3 cellular contexts compared by ENCODE assay signal in genomic region chr10:12351889-12352288, GRCh38.
TF ChIP-seq lines count a peak whose summit lies in the region.

No MANE protein-coding gene starts in this region.

TF ChIP-seq in GM23338, 12 proteins besides CTCF, POLR2A, EP300 and RAD21 (continues in another document):
- TF ChIP-seq ZNF331 (CRISPR knock-in tag; IDR thresholded peaks at IDR 0.05; ENCODE audit: low read depth) (no peak), STAT1 (IDR thresholded peaks at IDR 0.05; ENCODE audit: unreplicated experiment) (no peak), ZNF462 (CRISPR knock-in tag; IDR thresholded peaks at IDR 0.05) (no peak), EZH2phosphoT487 (IDR thresholded peaks at IDR 0.05; ENCODE audit: unreplicated experiment) (no peak)
- TF ChIP-seq, protein P1, sequence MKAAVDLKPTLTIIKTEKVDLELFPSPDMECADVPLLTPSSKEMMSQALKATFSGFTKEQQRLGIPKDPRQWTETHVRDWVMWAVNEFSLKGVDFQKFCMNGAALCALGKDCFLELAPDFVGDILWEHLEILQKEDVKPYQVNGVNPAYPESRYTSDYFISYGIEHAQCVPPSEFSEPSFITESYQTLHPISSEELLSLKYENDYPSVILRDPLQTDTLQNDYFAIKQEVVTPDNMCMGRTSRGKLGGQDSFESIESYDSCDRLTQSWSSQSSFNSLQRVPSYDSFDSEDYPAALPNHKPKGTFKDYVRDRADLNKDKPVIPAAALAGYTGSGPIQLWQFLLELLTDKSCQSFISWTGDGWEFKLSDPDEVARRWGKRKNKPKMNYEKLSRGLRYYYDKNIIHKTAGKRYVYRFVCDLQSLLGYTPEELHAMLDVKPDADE (IDR thresholded peaks at IDR 0.05): no peak

TF ChIP-seq in GM12878, 131 proteins besides CTCF, POLR2A, EP300 and RAD21:
- TF ChIP-seq RBBP5 (conservative IDR thresholded peaks at IDR 0.05) (no peak), YY1 (IDR thresholded peaks at IDR 0.05; ENCODE audit: low read depth, low read length) (no peak), DPF2 (IDR thresholded peaks at IDR 0.05) (0 out of 2 replicates have a peak, but pooled peaks have one; percentile 6), ZNF217 (IDR thresholded peaks at IDR 0.05) (peak; percentile 85; the same call in 1 of the 2 replicates), IKZF1 (conservative IDR thresholded peaks at IDR 0.05) (0 out of 2 replicates have a peak, but pooled peaks have one; percentile 8)
- TF ChIP-seq, protein P2, sequence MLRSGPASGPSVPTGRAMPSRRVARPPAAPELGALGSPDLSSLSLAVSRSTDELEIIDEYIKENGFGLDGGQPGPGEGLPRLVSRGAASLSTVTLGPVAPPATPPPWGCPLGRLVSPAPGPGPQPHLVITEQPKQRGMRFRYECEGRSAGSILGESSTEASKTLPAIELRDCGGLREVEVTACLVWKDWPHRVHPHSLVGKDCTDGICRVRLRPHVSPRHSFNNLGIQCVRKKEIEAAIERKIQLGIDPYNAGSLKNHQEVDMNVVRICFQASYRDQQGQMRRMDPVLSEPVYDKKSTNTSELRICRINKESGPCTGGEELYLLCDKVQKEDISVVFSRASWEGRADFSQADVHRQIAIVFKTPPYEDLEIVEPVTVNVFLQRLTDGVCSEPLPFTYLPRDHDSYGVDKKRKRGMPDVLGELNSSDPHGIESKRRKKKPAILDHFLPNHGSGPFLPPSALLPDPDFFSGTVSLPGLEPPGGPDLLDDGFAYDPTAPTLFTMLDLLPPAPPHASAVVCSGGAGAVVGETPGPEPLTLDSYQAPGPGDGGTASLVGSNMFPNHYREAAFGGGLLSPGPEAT (IDR thresholded peaks at IDR 0.05; ENCODE audit: low read depth): 0 out of 2 replicates have a peak, but pooled peaks have one; percentile 3
TF ChIP-seq in GM12878: peak in this region for 4.

TF ChIP-seq in HepG2, 621 proteins besides CTCF, POLR2A, EP300 and RAD21:
- TF ChIP-seq ZMYM3 (CRISPR knock-in tag; IDR thresholded peaks at IDR 0.05) (no peak), YEATS4 (CRISPR knock-in tag; IDR thresholded peaks at IDR 0.05; ENCODE audit: borderline replicate concordance) (no peak), CEBPG (CRISPR knock-in tag; IDR thresholded peaks at IDR 0.05) (no peak), ZNF563 (CRISPR knock-in tag; IDR thresholded peaks at IDR 0.05) (no peak), ZBTB46 (CRISPR knock-in tag; IDR thresholded peaks at IDR 0.05; ENCODE audit: borderline replicate concordance) (no peak), ZBTB10 (CRISPR knock-in tag; IDR thresholded peaks at IDR 0.05; ENCODE audit: borderline replicate concordance) (no peak), TEF (CRISPR knock-in tag; IDR thresholded peaks at IDR 0.05) (no peak)
